In the genomic region with DNA sequence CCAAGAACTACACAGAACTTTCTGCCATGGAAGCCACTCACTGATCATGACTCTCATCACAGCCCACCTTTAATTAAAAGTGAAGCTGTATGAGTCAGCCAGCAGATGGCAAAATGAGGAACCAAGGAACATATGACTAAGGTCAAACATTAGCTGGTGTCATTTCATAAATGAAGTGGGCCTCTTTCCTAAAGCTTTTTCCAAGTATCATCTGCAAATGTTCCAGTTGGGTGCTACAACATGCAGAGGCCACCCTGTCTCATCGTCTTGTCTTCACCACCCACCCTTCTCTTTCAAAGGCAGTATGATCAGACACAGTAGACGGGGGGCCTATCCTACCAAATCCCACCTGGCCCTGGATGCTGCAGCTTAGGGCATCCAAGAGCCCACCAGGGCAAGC, we compare ENCODE assay signal across 12 cellular contexts. TPM values are rescaled to one million over a fixed set of nuclear protein-coding genes. Genes with fewer than 3 reads are reported as not detected.
DNase-seq lines count a peak whose midpoint lies in the region; ATAC-seq, FAIRE-seq and TF ChIP-seq lines count a peak whose summit lies in the region.
"Had no signal": no experiment of that assay in that cellular context is flagged by ENCODE, and none has a peak within 500 bp of the region (broad histone marks: within the 10 kb centered on the region; RNA-seq: fewer than 3 reads in every experiment).

No MANE protein-coding gene starts in this region.

- TF ChIP-seq CTCF in GM12878 (IDR thresholded peaks at IDR 0.05 in 2 of 3, conservative IDR thresholded peaks at IDR 0.05 in 1 of 3; ENCODE audit: control insufficient read depth in 2 of 3, extremely low read depth in 1 of 3, insufficient read depth in 1 of 3, low read depth in 3 of 3, low read length in 3 of 3) (peak in 2 of 3 experiments; percentile 10 to 17; a peak in 2 of 6 replicates), right lobe of liver (IDR thresholded peaks at IDR 0.05) (no peak)

- H3K36me3 ChIP-seq in GM12878 (ENCODE audit: control insufficient read depth in 2 of 2, insufficient read depth in 2 of 2, low read length in 1 of 2) (no peaks in the 10 kb centered on the region), right lobe of liver (no peaks in the 10 kb centered on the region)
- H3K36me3 ChIP-seq: thyroid gland had no signal

- SMC1A ChIA-PET in GM12878 (lab: Charles Lee; ENCODE audit: uncharacterized antibody, unreplicated experiment): interaction anchor here (0.9 to 3.1 kb wide), 2 partner anchors 9 to 19 kb away, joined by 4 to 16 read pairs; partner anchors contain the start of gene EOLA1

- 0 out of 2 replicates have a peak overlapping the region, but pooled peaks have one; percentile 4 for H3K27ac ChIP-seq in GM12878 (ENCODE audit: control insufficient read depth, insufficient read depth)
- H3K27ac ChIP-seq in right lobe of liver: no peak overlapping the region
- H3K27ac ChIP-seq: thyroid gland had no signal

- RAD21 ChIA-PET in GM12878 (lab: Charles Lee; ENCODE audit: unreplicated experiment): interaction anchor here (0.8 to 1.5 kb wide), 3 partner anchors 9 to 26 kb away, joined by 3 to 8 read pairs (median 5); partner anchors contain the start of gene EOLA1

- CTCF ChIA-PET in GM12878 (lab: Yijun Ruan, JAX): interaction anchor here (0.7 to 11.7 kb wide), 3 partner anchors 10 to 37 kb away, joined by 3 to 88 read pairs (median 3); no protein-coding TSS in a partner anchor

- DNase-seq in GM18507 (ENCODE audit: extremely low spot score, insufficient read length, low read depth) (no peak), GM12878 (ENCODE audit: low read depth, low spot score) (no peak), NCI-H82 treated with DMSO at 0.1 percent for 48 hours (lab: John Stamatoyannopoulos, UW; ENCODE audit: unreplicated experiment) (no peak), right lobe of liver (no peak), HPDE6-E6E7 (ENCODE audit: extremely low spot score) (no peak)
- DNase-seq: stimulated activated CD4-positive, alpha-beta T cell treated with anti-CD3 and anti-CD28 coated beads, Interleukin-15, amount 100 ng/mL, for 24 hours; T-helper 1 cell; thyroid gland had no signal

- POLR2A ChIA-PET in GM12878 (lab: Charles Lee): interaction anchor here (0.6 to 1.3 kb wide), 2 partner anchors 12 to 27 kb away, joined by 3 to 5 read pairs; no protein-coding TSS in a partner anchor

- peaks cover 6% of the 10 kb centered on the region for H3K4me1 ChIP-seq in GM12878 (ENCODE audit: control insufficient read depth, insufficient read depth, low read length)
- no peaks in the 10 kb centered on the region for H3K4me1 ChIP-seq in right lobe of liver
- H3K4me1 ChIP-seq: thyroid gland had no signal

- H2AFZ ChIP-seq in GM12878 (ENCODE audit: control insufficient read depth, low read depth, low read length): no peak overlapping the region

- TF ChIP-seq POLR2A in GM12878 (IDR thresholded peaks at IDR 0.05; ENCODE audit: low read depth, low read length): no peak
- TF ChIP-seq POLR2A in right lobe of liver (IDR thresholded peaks at IDR 0.05): no peak

- H3K4me3 ChIP-seq in GM12878 (no peak overlapping the region), right lobe of liver (no peak overlapping the region)
- H3K4me3 ChIP-seq: thyroid gland had no signal

- BruUV-seq in GM12878 (replicated peaks; lab: Mats Ljungman, UMichigan): no TSS peak

- H3K79me2 ChIP-seq in GM12878 (ENCODE audit: control insufficient read depth, insufficient read depth, low read length): no peaks in the 10 kb centered on the region

- no peaks in the 10 kb centered on the region for H3K27me3 ChIP-seq in GM12878 (replicated peaks in 1 of 2; ENCODE audit: control insufficient read depth in 2 of 2, insufficient read depth in 2 of 2, low read length in 1 of 2)
- no peaks in the 10 kb centered on the region for H3K27me3 ChIP-seq in right lobe of liver
- H3K27me3 ChIP-seq: thyroid gland had no signal

- in situ Hi-C loops in GM12878 (cut with MboI): no loop called here

- no peaks in the 10 kb centered on the region for H4K20me1 ChIP-seq in GM12878 (ENCODE audit: control insufficient read depth, insufficient read depth)

- no peak overlapping the region for H3K9ac ChIP-seq in GM12878 (ENCODE audit: control insufficient read depth, insufficient read depth, low read length)

- peak; percentile 19; the same call in 1 of the 2 replicates for TF ChIP-seq RAD21 in GM12878 (IDR thresholded peaks at IDR 0.05; ENCODE audit: insufficient read depth, low read depth, low read length)

- FAIRE-seq in GM18507 (lab: Jason Lieb, UNC): peak; percentile 87
- FAIRE-seq in GM12878 (lab: Jason Lieb, UNC): no peak

- peak overlapping the region; percentile 21 for H3K4me2 ChIP-seq in GM12878 (ENCODE audit: control insufficient read depth, insufficient read depth)

- peak in 1 of 2 experiments; percentile 70; a peak in 1 of 4 replicates for TF ChIP-seq EP300 in GM12878 (IDR thresholded peaks at IDR 0.05; ENCODE audit: borderline replicate concordance in 1 of 2, control insufficient read depth in 1 of 2, low read depth in 2 of 2, low read length in 2 of 2)

- peak; percentile 78 for ATAC-seq in GM21390 (IDR thresholded peaks at IDR 0.05; ENCODE audit: unreplicated experiment)
- peak; percentile 47 for ATAC-seq in HG03457 (IDR thresholded peaks at IDR 0.05; ENCODE audit: unreplicated experiment)
- peak; percentile 82 for ATAC-seq in GM12878
- no peak for ATAC-seq in GM19328 (IDR thresholded peaks at IDR 0.05; ENCODE audit: unreplicated experiment)
- no peak for ATAC-seq in right lobe of liver

- 12% methylated on average over 2 of the region's 2 CpGs for WGBS in GM12878 (ENCODE audit: insufficient coverage, insufficient replicate concordance, low lambda C conversion rate, missing lambda C conversion rate)
- 52% methylated on average over 2 of the region's 2 CpGs for WGBS in right lobe of liver (ENCODE audit: insufficient coverage, low coverage, low lambda C conversion rate, missing lambda C conversion rate)

- no peaks in the 10 kb centered on the region for H3K9me3 ChIP-seq in GM12878 (replicated peaks; ENCODE audit: control insufficient read depth, insufficient read depth, low read length)
- H3K9me3 ChIP-seq in right lobe of liver: no peaks in the 10 kb centered on the region
- H3K9me3 ChIP-seq: thyroid gland had no signal

- intact Hi-C loops in GM12878 (cut with micrococcal nuclease; ENCODE audit: unreplicated experiment): loop anchor here (10.0 kb wide), 3 partner anchors 293 to 1033 kb away; partner anchors contain the start of gene MTM1
- intact Hi-C loops in right lobe of liver (cut with DNase I): no loop called here

RNA-seq across cellular contexts. Expression of gene EOLA1, which starts 9.2 kb away (rescaled TPM):
- 20.5 and 23.1 TPM in 2 replicates for total RNA-seq in GM12878 (2013; cell fraction: nucleolus; rRNA removed)
- total RNA-seq in GM12878 (2014; rRNA removed): 20.4 and 20.7 TPM in 2 replicates
- 22.0 and 24.6 TPM in 2 replicates for total RNA-seq in GM12878 (2014; rRNA removed; fragmentation: Illumina TruSeq; extraction: Trizol)
- total RNA-seq in GM12878 (2021): 27.1 and 28.6 TPM in 2 replicates
- polyA plus RNA-seq in GM12878 (2011; ENCODE audit: low read depth): 16.1 TPM
- polyA plus RNA-seq in GM12878 (2011; rRNA removed): 42.3 and 42.8 TPM in 2 replicates
- polyA plus RNA-seq in GM12878 (2011; cell fraction: cytosol; rRNA removed): 33.7 and 36.5 TPM in 2 replicates
- 38.1 and 45.5 TPM in 2 replicates for polyA plus RNA-seq in GM12878 (2011; cell fraction: nucleus; rRNA removed)
- polyA plus RNA-seq in GM12878 (2012): 23.2 and 26.3 TPM in 2 replicates
- 21.4 and 23.8 TPM in 2 replicates for polyA plus RNA-seq in GM12878 (2014; fragmentation: Illumina TruSeq; extraction: Trizol)
- 10 to 100 TPM in 1 of 2 experiments, 1 to 10 TPM in 1; 9.2 to 17.6 TPM for polyA plus RNA-seq in GM12878 (2014; fragmentation: Nextera tagmentation; extraction: Ambion mirVana)
- polyA plus RNA-seq in GM12878 (2014; rRNA removed): 24.7 and 27.1 TPM in 2 replicates
- polyA plus RNA-seq in GM12878 (2016; fragmentation: Nextera tagmentation; extraction: Ambion mirVana): 10 to 100 TPM; 26.5 to 26.6 TPM
- 19.1 and 27.5 TPM in 2 replicates for polyA minus RNA-seq in GM12878 (2011; rRNA and poly(A)+ RNA removed)
- polyA minus RNA-seq in GM12878 (2011; cell fraction: cytosol; rRNA and poly(A)+ RNA removed): 10.1 and 11.8 TPM in 2 replicates
- polyA minus RNA-seq in GM12878 (2011; cell fraction: nucleus; rRNA and poly(A)+ RNA removed): 33.7 and 43.8 TPM in 2 replicates
- 10 to 100 TPM in 4 of 6 experiments, 1 to 10 TPM in 2; 5.2 to 13.3 (median 11.7) TPM for total RNA-seq in right lobe of liver

RNA-seq across cellular contexts. Expression of gene HSFX3, which starts 18.1 kb away (rescaled TPM):
- not detected in 2 replicates for total RNA-seq in GM12878 (2013; cell fraction: nucleolus; rRNA removed)
- 0.40 TPM in 1 of 2 replicates, not detected in the other for total RNA-seq in GM12878 (2014; rRNA removed)
- not detected in 2 replicates for total RNA-seq in GM12878 (2014; rRNA removed; fragmentation: Illumina TruSeq; extraction: Trizol)
- total RNA-seq in GM12878 (2021): not detected in 2 replicates
- polyA plus RNA-seq in GM12878 (2011; ENCODE audit: low read depth): not detected
- 0.05 TPM in 1 of 2 replicates, not detected in the other for polyA plus RNA-seq in GM12878 (2011; rRNA removed)
- polyA plus RNA-seq in GM12878 (2011; cell fraction: cytosol; rRNA removed): 0.06 and 0.07 TPM in 2 replicates
- not detected in 2 replicates for polyA plus RNA-seq in GM12878 (2011; cell fraction: nucleus; rRNA removed)
- not detected in 2 replicates for polyA plus RNA-seq in GM12878 (2012)
- polyA plus RNA-seq in GM12878 (2014; fragmentation: Illumina TruSeq; extraction: Trizol): 0.29 TPM in 1 of 2 replicates, not detected in the other
- polyA plus RNA-seq in GM12878 (2014; fragmentation: Nextera tagmentation; extraction: Ambion mirVana): under 1 TPM in 1 of 2 experiments, not detected in 1; 0.29 TPM
- 0.26 TPM in 1 of 2 replicates, not detected in the other for polyA plus RNA-seq in GM12878 (2014; rRNA removed)
- not detected for polyA plus RNA-seq in GM12878 (2016; fragmentation: Nextera tagmentation; extraction: Ambion mirVana)
- polyA minus RNA-seq in GM12878 (2011; rRNA and poly(A)+ RNA removed): 0.52 TPM in 1 of 2 replicates, not detected in the other
- not detected in 2 replicates for polyA minus RNA-seq in GM12878 (2011; cell fraction: cytosol; rRNA and poly(A)+ RNA removed)
- not detected in 2 replicates for polyA minus RNA-seq in GM12878 (2011; cell fraction: nucleus; rRNA and poly(A)+ RNA removed)
- total RNA-seq in right lobe of liver: not detected
- total RNA-seq: mononuclear cell, thyroid gland had no signal

RNA-seq across cellular contexts. Expression of gene IDS, which starts 26.5 kb away (rescaled TPM):
- total RNA-seq in GM12878 (2013; cell fraction: nucleolus; rRNA removed): 62.3 and 67.5 TPM in 2 replicates
- total RNA-seq in GM12878 (2014; rRNA removed) (48.2 and 51.2 TPM in 2 replicates), GM12878 (2014; rRNA removed; fragmentation: Illumina TruSeq; extraction: Trizol) (23.8 and 26.8 TPM in 2 replicates), GM12878 (2021) (51.3 and 52.2 TPM in 2 replicates), right lobe of liver (10 to 100 TPM; 12.7 to 27.3 (median 20.0) TPM)
- 29.8 TPM for polyA plus RNA-seq in GM12878 (2011; ENCODE audit: low read depth)
- polyA plus RNA-seq in GM12878 (2011; rRNA removed) (59.3 and 79.1 TPM in 2 replicates), GM12878 (2014; fragmentation: Illumina TruSeq; extraction: Trizol) (53.1 and 63.4 TPM in 2 replicates), GM12878 (2014; fragmentation: Nextera tagmentation; extraction: Ambion mirVana) (1 to 10 TPM; 6.1 to 9.6 TPM), GM12878 (2014; rRNA removed) (47.2 and 52.4 TPM in 2 replicates), GM12878 (2016; fragmentation: Nextera tagmentation; extraction: Ambion mirVana) (10 to 100 TPM; 62.4 to 66.6 TPM)
- 80.0 and 90.9 TPM in 2 replicates for polyA plus RNA-seq in GM12878 (2011; cell fraction: cytosol; rRNA removed)
- 52.3 and 66.6 TPM in 2 replicates for polyA plus RNA-seq in GM12878 (2011; cell fraction: nucleus; rRNA removed)
- polyA plus RNA-seq in GM12878 (2012): 41.1 and 45.9 TPM in 2 replicates
- 76.7 and 84.8 TPM in 2 replicates for polyA minus RNA-seq in GM12878 (2011; rRNA and poly(A)+ RNA removed)
- 32.3 and 35.1 TPM in 2 replicates for polyA minus RNA-seq in GM12878 (2011; cell fraction: cytosol; rRNA and poly(A)+ RNA removed)
- polyA minus RNA-seq in GM12878 (2011; cell fraction: nucleus; rRNA and poly(A)+ RNA removed): 29.0 and 36.7 TPM in 2 replicates

RNA-seq across cellular contexts. Expression of gene MAGEA9B, which starts 55.7 kb away (rescaled TPM):
- total RNA-seq in GM12878 (2013; cell fraction: nucleolus; rRNA removed): not detected in 2 replicates
- total RNA-seq in GM12878 (2014; rRNA removed) (not detected in 2 replicates), GM12878 (2014; rRNA removed; fragmentation: Illumina TruSeq; extraction: Trizol) (not detected in 2 replicates), GM12878 (2021) (not detected in 2 replicates), right lobe of liver (not detected)
- not detected for polyA plus RNA-seq in GM12878 (2011; ENCODE audit: low read depth)
- polyA plus RNA-seq in GM12878 (2011; rRNA removed) (0.06 and 0.08 TPM in 2 replicates), GM12878 (2014; fragmentation: Illumina TruSeq; extraction: Trizol) (not detected in 2 replicates), GM12878 (2014; fragmentation: Nextera tagmentation; extraction: Ambion mirVana) (not detected), GM12878 (2014; rRNA removed) (not detected in 2 replicates), GM12878 (2016; fragmentation: Nextera tagmentation; extraction: Ambion mirVana) (not detected)
- 0.07 and 0.10 TPM in 2 replicates for polyA plus RNA-seq in GM12878 (2011; cell fraction: cytosol; rRNA removed)
- polyA plus RNA-seq in GM12878 (2011; cell fraction: nucleus; rRNA removed): 0.21 TPM in 1 of 2 replicates, not detected in the other
- polyA plus RNA-seq in GM12878 (2012): not detected in 2 replicates
- polyA minus RNA-seq in GM12878 (2011; rRNA and poly(A)+ RNA removed): 0.10 TPM in 1 of 2 replicates, not detected in the other
- not detected in 2 replicates for polyA minus RNA-seq in GM12878 (2011; cell fraction: cytosol; rRNA and poly(A)+ RNA removed)
- polyA minus RNA-seq in GM12878 (2011; cell fraction: nucleus; rRNA and poly(A)+ RNA removed): not detected in 2 replicates
- total RNA-seq: mononuclear cell, thyroid gland had no signal

Comparison
In these comparisons a context has a peak if more than half of its experiments do, and no peak if none do; other contexts are left out.
1. ATAC-seq: peak in GM21390 (single experiment), HG03457 (single experiment) and GM12878 (single experiment); none in GM19328 (single experiment) and right lobe of liver (0 of 4).
2. CTCF ChIP-seq: peak in GM12878 (2 of 3); none in right lobe of liver (0 of 4).